25 cellular contexts compared by ENCODE assay signal in genomic region chr2:228705331-228705730, GRCh38.
"Had no signal": no experiment of that assay in that cellular context is flagged by ENCODE, and none has a peak within 500 bp of the region (broad histone marks: within the 10 kb centered on the region; RNA-seq: fewer than 3 reads in every experiment).

No MANE protein-coding gene starts in this region.

- H3K79me2 ChIP-seq: hepatocyte had no signal

- H3K4me2 ChIP-seq: hepatocyte had no signal

- H2AFZ ChIP-seq: hepatocyte had no signal

- DNase-seq: activated CD4-positive, alpha-beta T cell treated with anti-CD3 and anti-CD28 coated beads, Interleukin-2, amount 10 ng/mL, durations not matched to agents 7 days and 5 days; activated CD4-positive, CD25-positive, alpha-beta regulatory T cell treated with anti-CD3 and anti-CD28 coated beads, Interleukin-2, amount 50 U/mL, for 72 hours; activated CD8-positive, alpha-beta T cell treated with anti-CD3 and anti-CD28 coated beads, Interleukin-2, amount 10 ng/mL, durations not matched to agents 7 days and 5 days; activated gamma-delta T cell treated with Interleukin-2 at 50 U/mL for 16 hours; anterior cingulate cortex; brain microvascular endothelial cell; caudate nucleus; effector CD8-positive, alpha-beta T cell; foreskin melanocyte; immature natural killer cell; kidney glomerular epithelial cell; left lung; midbrain; occipital lobe; right lobe of liver; small intestine; stimulated activated CD4-positive, alpha-beta T cell treated with anti-CD3 and anti-CD28 coated beads, Interleukin-2, amount 100 ng/mL, for 48 hours; stimulated activated CD8-positive, alpha-beta memory T cell treated with anti-CD3 and anti-CD28 coated beads, Interleukin-4, amount 100 ng/mL, for 48 hours; stimulated activated naive CD4-positive, alpha-beta T cell; testis had no signal

- H3K9me3 ChIP-seq: left lung, right lobe of liver, testis, vagina had no signal

- ATAC-seq: activated CD8-positive, alpha-beta T cell treated with anti-CD3 and anti-CD28 coated beads, Interleukin-2, amount 10 ng/mL, durations not matched to agents 7 days and 5 days; left lung; natural killer cell treated with Interleukin-12 subunit alpha and Interleukin-12 subunit beta and Interleukin-15 and Interleukin-18, amount 100 ng/mL, for 72 hours; right lobe of liver had no signal

- H3K27ac ChIP-seq: brain microvascular endothelial cell, hepatocyte, left lung, right lobe of liver, testis, vagina, VCaP had no signal

- H3K4me3 ChIP-seq: hepatocyte, left lung, lung, right lobe of liver, testis, vagina had no signal

- H3K27me3 ChIP-seq: brain microvascular endothelial cell, hepatocyte, left lung, right lobe of liver, testis, vagina had no signal

- H3K4me1 ChIP-seq: left lung, testis, vagina had no signal

- H3K36me3 ChIP-seq: brain microvascular endothelial cell, left lung, right lobe of liver, vagina had no signal

- FAIRE-seq: small intestine had no signal
